ENCODE assay signal across 17 cellular contexts in the genomic region with DNA sequence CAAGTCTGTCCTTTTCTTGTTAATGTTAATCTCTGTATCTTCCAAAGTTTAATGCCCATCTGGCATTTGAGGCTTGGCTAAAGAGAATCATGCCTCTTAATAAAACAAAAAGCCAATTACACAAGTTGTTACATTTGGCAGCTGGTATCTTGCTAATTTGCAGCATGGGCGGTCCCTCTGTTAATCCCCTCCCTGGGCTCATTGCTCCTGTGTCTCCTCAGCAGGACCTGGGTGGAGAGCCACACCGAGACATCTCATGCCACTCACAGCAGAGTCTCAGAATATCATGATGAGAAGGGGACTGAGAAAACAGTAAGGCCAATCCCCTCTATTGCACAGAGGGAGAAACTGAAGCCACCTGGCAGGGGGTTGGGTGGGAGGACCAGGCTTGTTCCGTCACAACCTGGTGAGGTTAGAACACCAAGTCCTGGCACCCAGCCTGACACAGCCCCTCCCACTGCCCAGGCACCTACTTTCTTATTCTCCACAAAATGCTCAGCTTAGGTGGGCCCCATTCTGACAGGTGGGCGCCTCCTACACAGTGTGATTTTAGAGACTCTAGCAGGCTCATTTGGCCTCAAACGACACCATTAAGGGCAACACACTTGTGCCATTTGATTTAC.
A peak's percentile ranks its signal among the peaks of the same experiment; 100 is the strongest.
DNase-seq lines count a peak whose midpoint lies in the region; ATAC-seq and TF ChIP-seq lines count a peak whose summit lies in the region.
"Had no signal": no experiment of that assay in that cellular context is flagged by ENCODE, and none has a peak within 500 bp of the region (broad histone marks: within the 10 kb centered on the region; RNA-seq: fewer than 3 reads in every experiment).

No MANE protein-coding gene starts in this region.

- no peak overlapping the region for H3K14ac ChIP-seq in IMR-90 (replicated peaks; ENCODE audit: low read depth, low read length)

- no peak overlapping the region for H4K5ac ChIP-seq in IMR-90 (ENCODE audit: low read depth, low read length)

- no peaks in the 10 kb centered on the region for H3K4me1 Mint-ChIP-seq in activated T-helper 2 cell treated with anti-CD3 and anti-CD28 coated beads, Interferon-gamma antibody, Interleukin-2, Interleukin-4, amounts not matched to agents 10 μg/mL and 5 μg/mL and 100 μg/mL, durations not matched to agents 14 hours and 24 hours and 36 hours (ENCODE audit: low read depth)

- H3K27ac Mint-ChIP-seq in activated T-helper 2 cell treated with anti-CD3 and anti-CD28 coated beads, Interferon-gamma antibody, Interleukin-2, Interleukin-4, amounts not matched to agents 10 μg/mL and 5 μg/mL and 100 μg/mL, durations not matched to agents 14 hours and 24 hours and 36 hours: no peak overlapping the region
- H3K27ac Mint-ChIP-seq: GM23338 had no signal

- H2AFZ ChIP-seq in IMR-90 (replicated peaks; ENCODE audit: low read length, poor library complexity): peak overlapping the region; percentile 39
- H2AFZ ChIP-seq: GM23338 had no signal

- H4K91ac ChIP-seq in IMR-90 (ENCODE audit: insufficient read depth, low read depth, low read length): no peak overlapping the region

- WGBS in IMR-90 (ENCODE audit: extremely low coverage in 2 of 2, insufficient read length in 1 of 2), 2 experiments: 20% methylated on average over 1 of the region's 5 CpGs; no CpG with 5 or more reads in 1 of the 2 experiments

- TF ChIP-seq POLR2A in IMR-90 (IDR thresholded peaks at IDR 0.05; ENCODE audit: low read depth, low read length): no peak

- H3K23ac ChIP-seq in IMR-90 (ENCODE audit: low read depth, low read length): no peak overlapping the region

- no peak for TF ChIP-seq RAD21 in IMR-90 (IDR thresholded peaks at IDR 0.05; ENCODE audit: low read length)

- H3K27me3 ChIP-seq in IMR-90 (ENCODE audit: control insufficient read depth, insufficient read depth, low read length): peaks cover 8% of the 10 kb centered on the region; the same call in 1 of the 2 replicates
- H3K27me3 ChIP-seq: Peyer's patch had no signal

- DNase-seq in DMS 273 (lab: John Stamatoyannopoulos, UW; ENCODE audit: unreplicated experiment) (peak; percentile 70), IMR-90 (no peak), mesenteric fat pad (ENCODE audit: low spot score) (peak; percentile 55), GOT3 (lab: John Stamatoyannopoulos, UW) (no peak), iPS-NIHi7 (ENCODE audit: extremely low spot score) (no peak), GM10266 (ENCODE audit: extremely low spot score) (no peak), NCI-H510A treated with DMSO at 0.1 percent for 48 hours (lab: John Stamatoyannopoulos, UW) (no peak)
- peak; percentile 0 for DNase-seq in activated T-helper 2 cell treated with anti-CD3 and anti-CD28 coated beads, Interferon-gamma antibody, Interleukin-2, Interleukin-4, amounts not matched to agents 10 μg/mL and 5 μg/mL and 100 μg/mL, durations not matched to agents 14 hours and 24 hours and 36 hours (ENCODE audit: low spot score)
- DNase-seq: C1 segment of cervical spinal cord, MM.1S, NCI-H1092, NCI-H2081, NCI-H526, Peyer's patch, SW 1271 had no signal

- CTCF ChIA-PET in IMR-90 (lab: Yijun Ruan, JAX): no interaction called here

- H2AK5ac ChIP-seq in IMR-90 (ENCODE audit: low read depth, low read length): no peak overlapping the region

- no peak overlapping the region for H3K9ac ChIP-seq in IMR-90 (ENCODE audit: low read depth, low read length)

- no peak overlapping the region for H3K56ac ChIP-seq in IMR-90 (ENCODE audit: extremely low read depth, insufficient read depth, low read length)

- no peaks in the 10 kb centered on the region for H3K36me3 ChIP-seq in IMR-90 (ENCODE audit: control insufficient read depth, insufficient read depth, low read length)
- H3K36me3 ChIP-seq: Peyer's patch had no signal

- H2BK5ac ChIP-seq in IMR-90 (ENCODE audit: low read depth, low read length, poor library complexity, severe bottlenecking): no peak overlapping the region

- dilution Hi-C loops in IMR-90 (cut with HindIII; ENCODE audit: low sequenced_read_pairs, unreplicated experiment): no loop called here

- POLR2A ChIA-PET in IMR-90 (lab: Charles Lee; ENCODE audit: unreplicated experiment): no interaction called here

- H3K27me3 Mint-ChIP-seq in activated T-helper 2 cell treated with anti-CD3 and anti-CD28 coated beads, Interferon-gamma antibody, Interleukin-2, Interleukin-4, amounts not matched to agents 10 μg/mL and 5 μg/mL and 100 μg/mL, durations not matched to agents 14 hours and 24 hours and 36 hours (ENCODE audit: low read depth): no peaks in the 10 kb centered on the region

- ATAC-seq in IMR-90 (ENCODE audit: low read depth): no peak
- ATAC-seq: GM23338, Right ventricle myocardium inferior had no signal

- no peak overlapping the region for H3K4me3 ChIP-seq in IMR-90 (ENCODE audit: insufficient read depth, low read depth, low read length)
- H3K4me3 ChIP-seq: GM23338, Peyer's patch had no signal

- no peak overlapping the region for H2BK20ac ChIP-seq in IMR-90 (ENCODE audit: low read depth, low read length)

- H3K4ac ChIP-seq in IMR-90 (ENCODE audit: low read depth, low read length): no peak overlapping the region

- no peak overlapping the region for H3K27ac ChIP-seq in IMR-90 (ENCODE audit: insufficient read depth, low read length)
- H3K27ac ChIP-seq: Peyer's patch had no signal

- BruUV-seq in IMR-90 (replicated peaks; lab: Mats Ljungman, UMichigan): no TSS peak

- H2BK120ac ChIP-seq in IMR-90 (ENCODE audit: low read depth, low read length): no peak overlapping the region

- in situ Hi-C loops in IMR-90 (cut with MboI; ENCODE audit: low sequenced_read_pairs): no loop called here

- no peak overlapping the region for H2AK9ac ChIP-seq in IMR-90 (replicated peaks; ENCODE audit: low read depth, low read length, poor library complexity)

- no peaks in the 10 kb centered on the region for H4K20me1 ChIP-seq in IMR-90 (ENCODE audit: insufficient read depth, low read length)

- H2BK15ac ChIP-seq in IMR-90 (ENCODE audit: low read depth, low read length): no peak overlapping the region

- no peak overlapping the region for H3K4me2 ChIP-seq in IMR-90 (ENCODE audit: low read depth, low read length)
- H3K4me2 ChIP-seq: GM23338 had no signal

- H3K4me1 ChIP-seq in IMR-90 (ENCODE audit: control insufficient read depth, insufficient read depth, low read length): no peaks in the 10 kb centered on the region
- H3K4me1 ChIP-seq: Peyer's patch had no signal

- H3K9me3 Mint-ChIP-seq in activated T-helper 2 cell treated with anti-CD3 and anti-CD28 coated beads, Interferon-gamma antibody, Interleukin-2, Interleukin-4, amounts not matched to agents 10 μg/mL and 5 μg/mL and 100 μg/mL, durations not matched to agents 14 hours and 24 hours and 36 hours: no peaks in the 10 kb centered on the region

- intact Hi-C loops in IMR-90 (cut with micrococcal nuclease): no loop called here
- intact Hi-C loops in activated T-helper 2 cell treated with anti-CD3 and anti-CD28 coated beads, Interferon-gamma antibody, Interleukin-2, Interleukin-4, amounts not matched to agents 10 μg/mL and 5 μg/mL and 100 μg/mL, durations not matched to agents 14 hours and 24 hours and 36 hours (cut with micrococcal nuclease): no loop called here

- no peak overlapping the region for H3K4me3 Mint-ChIP-seq in activated T-helper 2 cell treated with anti-CD3 and anti-CD28 coated beads, Interferon-gamma antibody, Interleukin-2, Interleukin-4, amounts not matched to agents 10 μg/mL and 5 μg/mL and 100 μg/mL, durations not matched to agents 14 hours and 24 hours and 36 hours (ENCODE audit: low read depth)
- H3K4me3 Mint-ChIP-seq: GM23338 had no signal

- no peak overlapping the region for H4K8ac ChIP-seq in IMR-90 (ENCODE audit: low read depth in 2 of 2, low read length in 2 of 2)

- H3K18ac ChIP-seq in IMR-90 (ENCODE audit: low read depth, low read length): no peak overlapping the region

- H3K36me3 Mint-ChIP-seq in activated T-helper 2 cell treated with anti-CD3 and anti-CD28 coated beads, Interferon-gamma antibody, Interleukin-2, Interleukin-4, amounts not matched to agents 10 μg/mL and 5 μg/mL and 100 μg/mL, durations not matched to agents 14 hours and 24 hours and 36 hours (ENCODE audit: low read depth): no peaks in the 10 kb centered on the region

- H3K79me1 ChIP-seq in IMR-90 (ENCODE audit: low read depth in 1 of 2, low read length in 2 of 2): no peaks in the 10 kb centered on the region

- no peaks in the 10 kb centered on the region for H3K9me3 ChIP-seq in IMR-90 (ENCODE audit: control insufficient read depth, insufficient read depth, low read length)
- H3K9me3 ChIP-seq: Peyer's patch had no signal

- TF ChIP-seq CTCF in IMR-90 (conservative IDR thresholded peaks at IDR 0.05; ENCODE audit: low read depth, low read length): no peak
- TF ChIP-seq CTCF in GM10266 (IDR thresholded peaks at IDR 0.05; ENCODE audit: control insufficient read depth, insufficient read depth, low read depth, missing control alignments): no peak

- no peaks in the 10 kb centered on the region for H3K9me1 ChIP-seq in IMR-90 (ENCODE audit: insufficient read depth, low read length)

TF ChIP-seq in IMR-90, 13 proteins besides CTCF, POLR2A, EP300 and RAD21 (continues in another document):
- no peak for TF ChIP-seq CEBPB (IDR thresholded peaks at IDR 0.05; ENCODE audit: low read depth, low read length)
- no peak for TF ChIP-seq CHD1 (IDR thresholded peaks at IDR 0.05; ENCODE audit: low read depth, low read length)
- no peak for TF ChIP-seq MAZ (IDR thresholded peaks at IDR 0.05; ENCODE audit: borderline replicate concordance, low read depth, low read length)
- TF ChIP-seq RCOR1 (IDR thresholded peaks at IDR 0.05; ENCODE audit: insufficient replicate concordance, low read length): no peak
- no peak for TF ChIP-seq MAFK (IDR thresholded peaks at IDR 0.05; ENCODE audit: low read depth, low read length)
- TF ChIP-seq MXI1 (IDR thresholded peaks at IDR 0.05; ENCODE audit: borderline replicate concordance, low read depth, low read length): no peak
- TF ChIP-seq, protein P1, sequence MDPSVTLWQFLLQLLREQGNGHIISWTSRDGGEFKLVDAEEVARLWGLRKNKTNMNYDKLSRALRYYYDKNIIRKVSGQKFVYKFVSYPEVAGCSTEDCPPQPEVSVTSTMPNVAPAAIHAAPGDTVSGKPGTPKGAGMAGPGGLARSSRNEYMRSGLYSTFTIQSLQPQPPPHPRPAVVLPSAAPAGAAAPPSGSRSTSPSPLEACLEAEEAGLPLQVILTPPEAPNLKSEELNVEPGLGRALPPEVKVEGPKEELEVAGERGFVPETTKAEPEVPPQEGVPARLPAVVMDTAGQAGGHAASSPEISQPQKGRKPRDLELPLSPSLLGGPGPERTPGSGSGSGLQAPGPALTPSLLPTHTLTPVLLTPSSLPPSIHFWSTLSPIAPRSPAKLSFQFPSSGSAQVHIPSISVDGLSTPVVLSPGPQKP (IDR thresholded peaks at IDR 0.05; ENCODE audit: borderline replicate concordance, low read depth, low read length): no peak
- TF ChIP-seq SMC3 (IDR thresholded peaks at IDR 0.05; ENCODE audit: low read depth, low read length): no peak

Comparison
In these comparisons a context has a peak if more than half of its experiments do, and no peak if none do; other contexts are left out.
1. DNase-seq: peak in DMS 273 (single experiment), activated T-helper 2 cell treated with anti-CD3 and anti-CD28 coated beads, Interferon-gamma antibody, Interleukin-2, Interleukin-4, amounts not matched to agents 10 μg/mL and 5 μg/mL and 100 μg/mL, durations not matched to agents 14 hours and 24 hours and 36 hours (single experiment) and mesenteric fat pad (single experiment); none in IMR-90 (single experiment), GOT3 (single experiment), iPS-NIHi7 (single experiment), GM10266 (single experiment) and NCI-H510A treated with DMSO at 0.1 percent for 48 hours (single experiment).